Comparison of ENCODE assay signal across 35 cellular contexts in the genomic region with DNA sequence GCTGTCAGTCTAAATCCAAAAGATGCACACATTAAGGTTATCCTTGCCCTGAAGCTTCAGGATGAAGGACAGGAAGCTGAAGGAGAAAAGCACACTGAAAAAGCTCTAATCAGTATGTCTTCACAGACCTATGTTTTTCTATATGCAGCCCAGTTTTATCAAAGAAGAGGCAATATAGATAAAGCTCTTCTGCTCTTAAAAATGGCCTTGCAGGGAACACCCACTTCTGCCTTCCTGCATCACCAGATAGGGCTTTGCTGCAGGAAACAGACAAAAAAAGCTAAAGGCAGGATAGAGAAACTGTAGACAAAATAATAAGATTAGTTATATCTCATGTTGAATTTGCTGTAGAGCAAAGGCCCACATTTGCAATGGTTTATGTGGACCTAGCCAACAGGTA. TPM values are rescaled to one million over a fixed set of nuclear protein-coding genes. Genes with fewer than 3 reads are reported as not detected.
"Had no signal": no experiment of that assay in that cellular context is flagged by ENCODE, and none has a peak within 500 bp of the region (broad histone marks: within the 10 kb centered on the region; RNA-seq: fewer than 3 reads in every experiment).

No MANE protein-coding gene starts in this region.

- H3K27ac ChIP-seq: adrenal gland, body of pancreas, esophagus squamous epithelium, heart left ventricle, WERI-Rb-1 had no signal

- H3K27me3 ChIP-seq: adrenal gland, body of pancreas, esophagus squamous epithelium, heart left ventricle had no signal

- H3K9me3 ChIP-seq: adrenal gland, body of pancreas, esophagus squamous epithelium, heart left ventricle had no signal

- ATAC-seq: activated CD4-positive, alpha-beta T cell treated with anti-CD3 and anti-CD28 coated beads for 36 hours; activated CD8-positive, alpha-beta memory T cell treated with anti-CD3 and anti-CD28 coated beads, Interleukin-2, amount 10 ng/mL, durations not matched to agents 7 days and 5 days; activated CD8-positive, alpha-beta T cell treated with anti-CD3 and anti-CD28 coated beads, Interleukin-2, amount 10 ng/mL, durations not matched to agents 7 days and 5 days; activated naive CD8-positive, alpha-beta T cell treated with anti-CD3 and anti-CD28 coated beads, Interleukin-2, amount 50 U/mL, for 24 hours; body of pancreas; effector memory CD8-positive, alpha-beta T cell; heart left ventricle had no signal

- H3K4me3 ChIP-seq: adrenal gland, body of pancreas, esophagus squamous epithelium, heart left ventricle had no signal

- DNase-seq: activated B cell treated with CpG ODN at 0.5 μM for 24 hours; activated CD4-positive, alpha-beta memory T cell treated with anti-CD3 and anti-CD28 coated beads for 36 hours; activated CD4-positive, alpha-beta T cell treated with anti-CD3 and anti-CD28 coated beads for 36 hours; activated CD4-positive, alpha-beta T cell treated with anti-CD3 and anti-CD28 coated beads, Interleukin-2, amount 10 ng/mL, durations not matched to agents 24 days and 14 days; activated CD4-positive, CD25-positive, alpha-beta regulatory T cell treated with anti-CD3 and anti-CD28 coated beads, Interleukin-2, amount 50 U/mL, for 72 hours; activated CD8-positive, alpha-beta memory T cell treated with anti-CD3 and anti-CD28 coated beads, Interleukin-2, amount 10 ng/mL, durations not matched to agents 7 days and 5 days; activated CD8-positive, alpha-beta memory T cell treated with anti-CD3 and anti-CD28 coated beads, Interleukin-2, amount 50 U/mL, for 4 hours; activated CD8-positive, alpha-beta T cell treated with anti-CD3 and anti-CD28 coated beads, Interleukin-2, amount 10 ng/mL, durations not matched to agents 7 days and 5 days; activated effector memory CD4-positive, alpha-beta T cell treated with anti-CD3 and anti-CD28 coated beads, Interleukin-2, amount 50 U/mL, for 16 hours; activated naive CD4-positive, alpha-beta T cell treated with anti-CD3 and anti-CD28 coated beads for 36 hours; activated naive CD8-positive, alpha-beta T cell treated with anti-CD3 and anti-CD28 coated beads for 36 hours; activated naive CD8-positive, alpha-beta T cell treated with anti-CD3 and anti-CD28 coated beads, Interleukin-2, amount 50 U/mL, for 24 hours; activated T-cell treated with anti-CD3 and anti-CD28 coated beads, Interleukin-2, amount 50 U/mL, for 1 hour; activated T-cell treated with anti-CD3 and anti-CD28 coated beads, Interleukin-2, amount 50 U/mL, for 48 hours; adrenal gland; amygdala; aorta; body of pancreas; caudate nucleus; cortex of kidney; dermis blood vessel endothelial cell; effector CD4-positive, alpha-beta T cell; effector memory CD8-positive, alpha-beta T cell; esophagus squamous epithelium; glutamatergic neuron; heart left ventricle; T-helper 2 cell; WERI-Rb-1 had no signal

- H3K36me3 ChIP-seq: adrenal gland, esophagus squamous epithelium, heart left ventricle, WERI-Rb-1 had no signal

RNA-seq across cellular contexts. Expression of gene IFIT1B, which starts 14.9 kb away (rescaled TPM):
- total RNA-seq: activated B cell treated with CpG ODN at 0.5 μM for 24 hours; activated CD4-positive, alpha-beta memory T cell treated with anti-CD3 and anti-CD28 coated beads for 36 hours; activated CD4-positive, alpha-beta T cell treated with anti-CD3 and anti-CD28 coated beads for 36 hours; activated CD4-positive, alpha-beta T cell treated with anti-CD3 and anti-CD28 coated beads, Interleukin-2, amount 10 ng/mL, durations not matched to agents 24 days and 14 days; activated CD8-positive, alpha-beta memory T cell treated with anti-CD3 and anti-CD28 coated beads for 36 hours; activated CD8-positive, alpha-beta T cell treated with anti-CD3 and anti-CD28 coated beads, Interleukin-2, amount 10 ng/mL, durations not matched to agents 7 days and 5 days; activated naive CD4-positive, alpha-beta T cell treated with anti-CD3 and anti-CD28 coated beads for 36 hours; activated naive CD8-positive, alpha-beta T cell treated with anti-CD3 and anti-CD28 coated beads for 36 hours; activated T-helper 1 cell treated with anti-CD3 and anti-CD28 coated beads, Interleukin-12 subunit alpha, Interleukin-12 subunit beta, Interleukin-2, Interleukin-4 antibody, amounts not matched to agents 30 ng/mL and 10 ng/mL and 1 ng/mL, durations not matched to agents 14 hours and 24 hours and 36 hours; activated T-helper 2 cell treated with anti-CD3 and anti-CD28 coated beads, Interferon-gamma antibody, Interleukin-2, Interleukin-4, amounts not matched to agents 10 μg/mL and 5 μg/mL and 100 μg/mL, durations not matched to agents 14 hours and 24 hours and 36 hours; body of pancreas; chondrocyte; dermis blood vessel endothelial cell; esophagus squamous epithelium; T-helper 1 cell treated with Interleukin-12 subunit alpha and Interleukin-12 subunit beta and Interleukin-4 antibody, amounts not matched to agents 30 ng/mL and 1 ng/mL, for 36 hours had no signal
- polyA plus RNA-seq: aorta, esophagus, fibroblast of lung, heart left ventricle had no signal
